8 cellular contexts compared by ENCODE assay signal in genomic region chr12:42023733-42024494, GRCh38.
DNase-seq lines count a peak whose midpoint lies in the region; ATAC-seq and TF ChIP-seq lines count a peak whose summit lies in the region.

No MANE protein-coding gene starts in this region.

- in situ Hi-C loops in Panc1 (cut with HindIII; ENCODE audit: low pct_unique_long_range_greater_than_20kb, low sequenced_read_pairs) = no loop called here

- peak overlapping the region; percentile 3 to 76 for H3K9ac ChIP-seq in stomach smooth muscle (ENCODE audit: low read length in 2 of 2)

- no peaks in the 10 kb centered on the region for H3K9me3 Mint-ChIP-seq in Caco-2 (ENCODE audit: unreplicated experiment)
- H3K9me3 Mint-ChIP-seq in activated T-helper 2 cell treated with anti-CD3 and anti-CD28 coated beads, Interferon-gamma antibody, Interleukin-2, Interleukin-4, amounts not matched to agents 10 μg/mL and 5 μg/mL and 100 μg/mL, durations not matched to agents 14 hours and 24 hours and 36 hours = no peaks in the 10 kb centered on the region

- H3K9me3 ChIP-seq in Caco-2 (no peaks in the 10 kb centered on the region), Panc1 (ENCODE audit: control insufficient read depth, insufficient read depth, low read depth, low read length) (no peaks in the 10 kb centered on the region), neutrophil (no peaks in the 10 kb centered on the region), stomach smooth muscle (ENCODE audit: control insufficient read depth in 2 of 2, low read length in 2 of 2) (no peaks in the 10 kb centered on the region)

- BruUV-seq in Caco-2 (replicated peaks; lab: Mats Ljungman, UMichigan) = no TSS peak
- BruUV-seq in Panc1 (replicated peaks; lab: Mats Ljungman, UMichigan) = no TSS peak

- no peak overlapping the region for H3K27ac ChIP-seq in HL-60 (replicated peaks)
- no peak overlapping the region for H3K27ac ChIP-seq in Panc1 (ENCODE audit: low read length)
- no peak overlapping the region for H3K27ac ChIP-seq in foreskin keratinocyte
- H3K27ac ChIP-seq in neutrophil = no peak overlapping the region
- H3K27ac ChIP-seq in stomach smooth muscle (ENCODE audit: low read length) = no peak overlapping the region

- TF ChIP-seq CTCF in Caco-2 (IDR thresholded peaks at IDR 0.05; ENCODE audit: insufficient read depth in 1 of 2, low read depth in 1 of 2, low read length in 1 of 2, severe bottlenecking in 1 of 2, unreplicated experiment in 1 of 2) = peak; percentile 95 to 98
- peak; percentile 95 for TF ChIP-seq CTCF in GM20000 (IDR thresholded peaks at IDR 0.05; ENCODE audit: extremely low read depth, missing control alignments)
- TF ChIP-seq CTCF in HL-60 (IDR thresholded peaks at IDR 0.05; ENCODE audit: insufficient read depth, low read length) = peak; percentile 91
- peak; percentile 93 for TF ChIP-seq CTCF in Panc1 (IDR thresholded peaks at IDR 0.05)
- peak; percentile 87 for TF ChIP-seq CTCF in foreskin keratinocyte (conservative IDR thresholded peaks at IDR 0.05)
- TF ChIP-seq CTCF in neutrophil (IDR thresholded peaks at IDR 0.05) = peak; percentile 74

- H3K27ac Mint-ChIP-seq in Caco-2 (ENCODE audit: unreplicated experiment) = no peak overlapping the region
- H3K27ac Mint-ChIP-seq in activated T-helper 2 cell treated with anti-CD3 and anti-CD28 coated beads, Interferon-gamma antibody, Interleukin-2, Interleukin-4, amounts not matched to agents 10 μg/mL and 5 μg/mL and 100 μg/mL, durations not matched to agents 14 hours and 24 hours and 36 hours = no peak overlapping the region

- H3K4me1 Mint-ChIP-seq in Caco-2 (ENCODE audit: low read depth, unreplicated experiment) = no peaks in the 10 kb centered on the region
- H3K4me1 Mint-ChIP-seq in activated T-helper 2 cell treated with anti-CD3 and anti-CD28 coated beads, Interferon-gamma antibody, Interleukin-2, Interleukin-4, amounts not matched to agents 10 μg/mL and 5 μg/mL and 100 μg/mL, durations not matched to agents 14 hours and 24 hours and 36 hours (ENCODE audit: low read depth) = peaks cover 8% of the 10 kb centered on the region

- POLR2A ChIA-PET in Caco-2 (lab: Charles Lee) (interaction anchor here (0.5 kb wide), 1 partner anchor 399 kb away, joined by 3 read pairs; no protein-coding TSS in a partner anchor), Panc1 (lab: Charles Lee) (no interaction called here)

- no peaks in the 10 kb centered on the region for H3K36me3 Mint-ChIP-seq in Caco-2 (ENCODE audit: insufficient read depth, unreplicated experiment)
- no peaks in the 10 kb centered on the region for H3K36me3 Mint-ChIP-seq in activated T-helper 2 cell treated with anti-CD3 and anti-CD28 coated beads, Interferon-gamma antibody, Interleukin-2, Interleukin-4, amounts not matched to agents 10 μg/mL and 5 μg/mL and 100 μg/mL, durations not matched to agents 14 hours and 24 hours and 36 hours (ENCODE audit: low read depth)

- intact Hi-C loops in Caco-2 (cut with micrococcal nuclease; ENCODE audit: unreplicated experiment) (loop anchor here (1.0 to 5.0 kb wide), 9 partner anchors 92 to 1077 kb away; no protein-coding TSS in a partner anchor), Panc1 (cut with micrococcal nuclease; ENCODE audit: unreplicated experiment) (loop anchor here (2.0 kb wide), 1 partner anchor 745 kb away; no protein-coding TSS in a partner anchor)
- intact Hi-C loops in activated T-helper 2 cell treated with anti-CD3 and anti-CD28 coated beads, Interferon-gamma antibody, Interleukin-2, Interleukin-4, amounts not matched to agents 10 μg/mL and 5 μg/mL and 100 μg/mL, durations not matched to agents 14 hours and 24 hours and 36 hours (cut with micrococcal nuclease) = loop anchor here (2.0 to 10.0 kb wide), 3 partner anchors 311 to 1077 kb away; no protein-coding TSS in a partner anchor

- CTCF ChIA-PET in Caco-2 (lab: Charles Lee) (interaction anchor here (0.6 to 1.2 kb wide), 7 partner anchors 9 to 1078 kb away, joined by 3 to 8 read pairs (median 4); no protein-coding TSS in a partner anchor), Panc1 (lab: Charles Lee) (interaction anchor here (0.6 to 2.0 kb wide), 2 partner anchors 386 to 746 kb away, joined by 3 to 14 read pairs; no protein-coding TSS in a partner anchor)

- peaks cover 2% of the 10 kb centered on the region for H3K27me3 ChIP-seq in Caco-2 (replicated peaks; ENCODE audit: control insufficient read depth, insufficient read depth, low read length)
- H3K27me3 ChIP-seq in HL-60 (ENCODE audit: insufficient read depth, poor library complexity, severe bottlenecking) = no peaks in the 10 kb centered on the region
- no peaks in the 10 kb centered on the region for H3K27me3 ChIP-seq in Panc1 (ENCODE audit: control insufficient read depth, insufficient read depth, low read length)
- peaks cover 6% of the 10 kb centered on the region for H3K27me3 ChIP-seq in foreskin keratinocyte
- H3K27me3 ChIP-seq in neutrophil = no peaks in the 10 kb centered on the region
- no peaks in the 10 kb centered on the region for H3K27me3 ChIP-seq in stomach smooth muscle (ENCODE audit: control insufficient read depth in 1 of 2, insufficient read depth in 2 of 2, low read length in 2 of 2)

- no peaks in the 10 kb centered on the region for H3K4me1 ChIP-seq in Caco-2
- peaks cover 4% of the 10 kb centered on the region; the same call in 1 of the 2 replicates for H3K4me1 ChIP-seq in Panc1 (ENCODE audit: control insufficient read depth, insufficient read depth, low read length)
- H3K4me1 ChIP-seq in foreskin keratinocyte = no peaks in the 10 kb centered on the region
- H3K4me1 ChIP-seq in neutrophil (ENCODE audit: control insufficient read depth in 1 of 2, insufficient read depth in 1 of 2, low read depth in 1 of 2, low read length in 1 of 2) = peaks cover 16 to 22% of the 10 kb centered on the region in 2 experiments
- peaks cover 2% of the 10 kb centered on the region for H3K4me1 ChIP-seq in stomach smooth muscle (ENCODE audit: control insufficient read depth, insufficient read depth, low read length)

- H3K4me3 Mint-ChIP-seq in Caco-2 (ENCODE audit: unreplicated experiment) = peak overlapping the region; percentile 63
- peak overlapping the region; percentile 47 for H3K4me3 Mint-ChIP-seq in activated T-helper 2 cell treated with anti-CD3 and anti-CD28 coated beads, Interferon-gamma antibody, Interleukin-2, Interleukin-4, amounts not matched to agents 10 μg/mL and 5 μg/mL and 100 μg/mL, durations not matched to agents 14 hours and 24 hours and 36 hours (ENCODE audit: low read depth)

- H3K36me3 ChIP-seq in Caco-2 (ENCODE audit: control insufficient read depth, insufficient read depth, low read length) = no peaks in the 10 kb centered on the region
- no peaks in the 10 kb centered on the region for H3K36me3 ChIP-seq in Panc1 (ENCODE audit: control insufficient read depth, insufficient read depth, low read length)
- H3K36me3 ChIP-seq in neutrophil = no peaks in the 10 kb centered on the region
- no peaks in the 10 kb centered on the region for H3K36me3 ChIP-seq in stomach smooth muscle (ENCODE audit: control insufficient read depth in 2 of 2, insufficient read depth in 2 of 2, low read length in 2 of 2)

- DNase-seq in Caco-2 = peak; percentile 76 to 84
- DNase-seq in GM20000 (ENCODE audit: low spot score) = peak; percentile 67
- peak; percentile 12 to 65 for DNase-seq in HL-60 (ENCODE audit: low read depth in 1 of 2, low spot score in 1 of 2)
- DNase-seq in Panc1 (ENCODE audit: low read depth, low spot score) = peak; percentile 35
- DNase-seq in activated T-helper 2 cell treated with anti-CD3 and anti-CD28 coated beads, Interferon-gamma antibody, Interleukin-2, Interleukin-4, amounts not matched to agents 10 μg/mL and 5 μg/mL and 100 μg/mL, durations not matched to agents 14 hours and 24 hours and 36 hours (ENCODE audit: low spot score) = peak; percentile 49
- DNase-seq in foreskin keratinocyte = peak; percentile 17 to 40

- H3K4me3 ChIP-seq in Caco-2 (ENCODE audit: low read depth, low read length) = peak overlapping the region; percentile 27
- H3K4me3 ChIP-seq in HL-60 (replicated peaks; ENCODE audit: insufficient read depth, low read length) = no peak overlapping the region
- peak overlapping the region; percentile 8 to 29; a peak in 2 of 4 replicates for H3K4me3 ChIP-seq in Panc1 (ENCODE audit: low read depth in 2 of 2, low read length in 2 of 2)
- H3K4me3 ChIP-seq in neutrophil (ENCODE audit: low read depth in 1 of 2, low read length in 1 of 2) = no peak overlapping the region
- peak overlapping the region; percentile 67 to 83 for H3K4me3 ChIP-seq in stomach smooth muscle (ENCODE audit: low read length in 2 of 2)

- H3K27me3 Mint-ChIP-seq in Caco-2 (ENCODE audit: insufficient read depth, unreplicated experiment) = peaks cover 2% of the 10 kb centered on the region
- H3K27me3 Mint-ChIP-seq in activated T-helper 2 cell treated with anti-CD3 and anti-CD28 coated beads, Interferon-gamma antibody, Interleukin-2, Interleukin-4, amounts not matched to agents 10 μg/mL and 5 μg/mL and 100 μg/mL, durations not matched to agents 14 hours and 24 hours and 36 hours (ENCODE audit: low read depth) = peaks cover 7% of the 10 kb centered on the region

- peak; percentile 93 for ATAC-seq in Panc1
- peak; percentile 88 for ATAC-seq in foreskin keratinocyte

Comparison
In these comparisons a context has a peak if more than half of its experiments do, and no peak if none do; other contexts are left out.
1. DNase-seq: peak in every context shown above with its lines; median percentile 80 in Caco-2; 67 in GM20000; 49 in activated T-helper 2 cell treated with anti-CD3 and anti-CD28 coated beads, Interferon-gamma antibody, Interleukin-2, Interleukin-4, amounts not matched to agents 10 μg/mL and 5 μg/mL and 100 μg/mL, durations not matched to agents 14 hours and 24 hours and 36 hours; 38 in HL-60; 35 in Panc1; 28 in foreskin keratinocyte.
2. H3K4me3 ChIP-seq: peak in Caco-2 (single experiment), Panc1 (2 of 2) and stomach smooth muscle (2 of 2); none in HL-60 (single experiment) and neutrophil (0 of 2).
3. Peak in every context shown above with its lines, with median percentiles within 50 percentile points of each other: CTCF ChIP-seq.